ENCODE assay signal across 8 cellular contexts in the genomic region with DNA sequence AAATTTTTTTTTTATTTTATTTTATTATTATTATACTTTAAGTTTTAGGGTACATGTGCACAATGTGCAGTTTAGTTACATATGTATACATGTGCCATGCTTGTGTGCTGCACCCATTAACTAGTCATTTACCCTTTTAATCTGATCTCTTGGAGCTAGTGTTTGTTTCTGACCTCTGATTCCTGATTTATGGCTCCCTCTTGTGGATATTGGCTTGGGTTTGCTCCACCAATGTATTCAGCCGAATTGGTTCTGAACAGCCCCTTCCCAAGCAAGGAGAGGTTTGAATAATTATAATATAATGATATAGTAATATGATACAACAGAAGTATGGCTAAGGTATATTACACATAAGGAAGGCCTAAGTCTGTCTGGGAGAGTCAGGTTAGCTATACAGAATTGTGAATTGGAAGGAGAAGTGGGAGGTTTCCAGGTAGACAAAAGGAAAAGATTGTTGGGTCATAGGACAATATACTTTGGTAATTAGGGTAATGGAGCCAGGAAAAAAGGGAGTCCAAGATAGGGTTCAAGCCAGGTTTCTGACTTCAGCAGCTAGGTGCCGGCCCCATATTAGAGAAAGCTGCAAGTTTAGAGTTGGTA. TPM values are rescaled to one million over a fixed set of nuclear protein-coding genes. Genes with fewer than 3 reads are reported as not detected.
DNase-seq lines count a peak whose midpoint lies in the region; ATAC-seq and TF ChIP-seq lines count a peak whose summit lies in the region.

No MANE protein-coding gene starts in this region.

- POLR2A ChIA-PET in activated CD8-positive, alpha-beta T cell treated with anti-CD3 and anti-CD28 coated beads, Interleukin-2, amount 10 ng/mL, durations not matched to agents 7 days and 5 days (lab: Charles Lee): interaction anchor here (0.6 to 3.1 kb wide), 3 partner anchors 364 to 636 kb away, joined by 3 to 33 read pairs (median 3); partner anchors contain the start of genes IVNS1ABP and RNF2

- H3K4me1 ChIP-seq in aorta (ENCODE audit: control insufficient read depth in 1 of 2, insufficient read depth in 2 of 2, low read length in 2 of 2): no peaks in the 10 kb centered on the region

- peaks cover 28% of the 10 kb centered on the region for H3K4me1 Mint-ChIP-seq in activated CD8-positive, alpha-beta T cell treated with anti-CD3 and anti-CD28 coated beads, Interleukin-2, amount 10 ng/mL, durations not matched to agents 7 days and 5 days (ENCODE audit: low read depth)
- H3K4me1 Mint-ChIP-seq in stimulated activated naive B cell treated with anti-CD40 and anti-IgM and Interleukin-4, amounts not matched to agents 10 μg/mL and 1 μg/mL and 100 μg/mL, for 72 hours: peaks cover 16% of the 10 kb centered on the region in 2 donors

- intact Hi-C loops in aorta (cut with DNase I): no loop called here

- peak; percentile 67 for TF ChIP-seq CTCF in AG09319 (IDR thresholded peaks at IDR 0.05; ENCODE audit: low read depth, low read length)
- TF ChIP-seq CTCF in GM12872 (IDR thresholded peaks at IDR 0.05; ENCODE audit: insufficient read depth, low read depth, low read length): peak; percentile 56

- H3K36me3 ChIP-seq in aorta (ENCODE audit: control insufficient read depth in 1 of 2, insufficient read depth in 2 of 2, low read length in 1 of 2): no peaks in the 10 kb centered on the region

- H3K4me3 ChIP-seq in aorta (ENCODE audit: low read length in 2 of 2): no peak overlapping the region

- 45 to 51% methylated on average over 2 of the region's 2 CpGs for WGBS in aorta, 2 donors

- peaks cover 6% of the 10 kb centered on the region for H3K27me3 Mint-ChIP-seq in activated CD8-positive, alpha-beta T cell treated with anti-CD3 and anti-CD28 coated beads, Interleukin-2, amount 10 ng/mL, durations not matched to agents 7 days and 5 days (ENCODE audit: low read depth)
- peaks cover 5% of the 10 kb centered on the region in 2 donors for H3K27me3 Mint-ChIP-seq in stimulated activated naive B cell treated with anti-CD40 and anti-IgM and Interleukin-4, amounts not matched to agents 10 μg/mL and 1 μg/mL and 100 μg/mL, for 72 hours

- CTCF ChIA-PET in activated CD8-positive, alpha-beta T cell treated with anti-CD3 and anti-CD28 coated beads, Interleukin-2, amount 10 ng/mL, durations not matched to agents 7 days and 5 days (lab: Charles Lee): interaction anchor here (0.6 to 4.7 kb wide), 40 partner anchors 10 to 876 kb away, joined by 3 to 44 read pairs (median 6); partner anchors contain the start of genes IVNS1ABP, SWT1 and TRMT1L

- no peak overlapping the region for H3K27ac Mint-ChIP-seq in activated CD8-positive, alpha-beta T cell treated with anti-CD3 and anti-CD28 coated beads, Interleukin-2, amount 10 ng/mL, durations not matched to agents 7 days and 5 days
- no peak overlapping the region for H3K27ac Mint-ChIP-seq in stimulated activated naive B cell treated with anti-CD40 and anti-IgM and Interleukin-4, amounts not matched to agents 10 μg/mL and 1 μg/mL and 100 μg/mL, for 72 hours

- H3K27me3 ChIP-seq in aorta (ENCODE audit: control insufficient read depth in 1 of 2, insufficient read depth in 2 of 2, low read length in 1 of 2): no peaks in the 10 kb centered on the region

- DNase-seq in AG09319 (ENCODE audit: extremely low read depth, low read depth): peak; percentile 10
- DNase-seq in NCI-H2196 (lab: John Stamatoyannopoulos, UW; ENCODE audit: unreplicated experiment): peak; percentile 27
- peak; percentile 54 for DNase-seq in activated CD8-positive, alpha-beta T cell treated with anti-CD3 and anti-CD28 coated beads, Interleukin-2, amount 10 ng/mL, durations not matched to agents 7 days and 5 days
- DNase-seq in hepatic stellate cell (ENCODE audit: low spot score): peak; percentile 16
- peak; percentile 13 for DNase-seq in stimulated activated naive B cell treated with anti-CD40 and anti-IgM and Interleukin-4, amounts not matched to agents 10 μg/mL and 1 μg/mL and 100 μg/mL, for 72 hours
- no peak for DNase-seq in aorta

- no peaks in the 10 kb centered on the region for H3K9me3 Mint-ChIP-seq in activated CD8-positive, alpha-beta T cell treated with anti-CD3 and anti-CD28 coated beads, Interleukin-2, amount 10 ng/mL, durations not matched to agents 7 days and 5 days (ENCODE audit: insufficient read depth)
- H3K9me3 Mint-ChIP-seq in stimulated activated naive B cell treated with anti-CD40 and anti-IgM and Interleukin-4, amounts not matched to agents 10 μg/mL and 1 μg/mL and 100 μg/mL, for 72 hours: no peaks in the 10 kb centered on the region

- no peaks in the 10 kb centered on the region for H3K9me3 ChIP-seq in aorta (ENCODE audit: control insufficient read depth, low read length)

- ATAC-seq in HG02981 (IDR thresholded peaks at IDR 0.05; ENCODE audit: unreplicated experiment): peak; percentile 55
- ATAC-seq in activated CD8-positive, alpha-beta T cell treated with anti-CD3 and anti-CD28 coated beads, Interleukin-2, amount 10 ng/mL, durations not matched to agents 7 days and 5 days: peak; percentile 67
- ATAC-seq in stimulated activated naive B cell treated with anti-CD40 and anti-IgM and Interleukin-4, amounts not matched to agents 10 μg/mL and 1 μg/mL and 100 μg/mL, for 72 hours (replicated peaks): peak; percentile 87 to 88
- no peak for ATAC-seq in aorta (ENCODE audit: low FRiP score)

- no peak overlapping the region for H3K27ac ChIP-seq in aorta (ENCODE audit: low read depth in 1 of 2, low read length in 2 of 2)

- no peaks in the 10 kb centered on the region for H3K36me3 Mint-ChIP-seq in activated CD8-positive, alpha-beta T cell treated with anti-CD3 and anti-CD28 coated beads, Interleukin-2, amount 10 ng/mL, durations not matched to agents 7 days and 5 days (ENCODE audit: low read depth)
- H3K36me3 Mint-ChIP-seq in stimulated activated naive B cell treated with anti-CD40 and anti-IgM and Interleukin-4, amounts not matched to agents 10 μg/mL and 1 μg/mL and 100 μg/mL, for 72 hours: no peaks in the 10 kb centered on the region

- H3K4me3 Mint-ChIP-seq in activated CD8-positive, alpha-beta T cell treated with anti-CD3 and anti-CD28 coated beads, Interleukin-2, amount 10 ng/mL, durations not matched to agents 7 days and 5 days: no peak overlapping the region
- H3K4me3 Mint-ChIP-seq in stimulated activated naive B cell treated with anti-CD40 and anti-IgM and Interleukin-4, amounts not matched to agents 10 μg/mL and 1 μg/mL and 100 μg/mL, for 72 hours: no peak overlapping the region

RNA-seq across cellular contexts. Expression of gene HMCN1, which starts 53.1 kb away (rescaled TPM):
- total RNA-seq in activated CD8-positive, alpha-beta T cell treated with anti-CD3 and anti-CD28 coated beads, Interleukin-2, amount 10 ng/mL, durations not matched to agents 7 days and 5 days: under 1 TPM; 0.05 to 0.18 TPM
- total RNA-seq in aorta: 10 to 100 TPM; 24.2 to 93.6 TPM
- 10 to 100 TPM; 11.3 to 75.8 TPM for polyA plus RNA-seq in aorta

Comparison
In these comparisons a context has a peak if more than half of its experiments do, and no peak if none do; other contexts are left out.
1. DNase-seq: peak in AG09319 (single experiment), NCI-H2196 (single experiment), activated CD8-positive, alpha-beta T cell treated with anti-CD3 and anti-CD28 coated beads, Interleukin-2, amount 10 ng/mL, durations not matched to agents 7 days and 5 days (single experiment), hepatic stellate cell (single experiment) and stimulated activated naive B cell treated with anti-CD40 and anti-IgM and Interleukin-4, amounts not matched to agents 10 μg/mL and 1 μg/mL and 100 μg/mL, for 72 hours (single experiment); none in aorta (0 of 2).
2. RNA of gene HMCN1, which starts 53.1 kb away (total RNA-seq): 24.2 to 93.6 TPM in aorta; 0.05 to 0.18 TPM in activated CD8-positive, alpha-beta T cell treated with anti-CD3 and anti-CD28 coated beads, Interleukin-2, amount 10 ng/mL, durations not matched to agents 7 days and 5 days; every median in the first group is over 10 times any median in the second.